15 cellular contexts compared by ENCODE assay signal in the genomic region with DNA sequence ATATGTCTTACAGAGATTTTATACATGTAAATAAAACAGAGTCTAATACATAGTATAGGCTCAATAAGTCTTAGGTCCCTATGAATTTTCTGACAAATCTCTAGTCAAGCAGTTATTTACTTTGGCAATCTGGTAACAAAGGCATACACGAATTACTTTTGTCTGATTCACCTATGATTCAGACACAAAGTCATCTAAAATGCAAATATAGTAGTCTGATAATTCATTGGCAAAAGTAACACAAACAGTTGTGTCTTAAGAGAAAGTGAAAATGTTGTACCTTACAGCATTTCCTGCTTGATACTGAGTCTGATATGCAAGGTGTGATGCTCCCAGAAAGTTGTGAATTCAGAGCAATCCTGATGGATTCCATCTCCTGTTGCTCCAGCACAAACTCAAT.
A peak's percentile ranks its signal among the peaks of the same experiment; 100 is the strongest.
DNase-seq lines count a peak whose midpoint lies in the region; ATAC-seq and TF ChIP-seq lines count a peak whose summit lies in the region.
"Had no signal": no experiment of that assay in that cellular context is flagged by ENCODE, and none has a peak within 500 bp of the region (broad histone marks: within the 10 kb centered on the region; RNA-seq: fewer than 3 reads in every experiment).

No MANE protein-coding gene starts in this region.

- in situ Hi-C loops in mammary epithelial cell (cut with MboI; ENCODE audit: low sequenced_read_pairs in 2 of 2): loop anchor here in 1 of 2 donors (5.0 to 10.0 kb wide), 2 partner anchors 47 to 245 kb away; no protein-coding TSS in a partner anchor

- H3K27ac ChIP-seq in PC-3 (ENCODE audit: low read length) (peak overlapping the region; percentile 66), mammary epithelial cell (ENCODE audit: insufficient read depth, low read depth, low read length) (no peak overlapping the region), upper lobe of left lung (no peak overlapping the region)
- H3K27ac ChIP-seq: lower lobe of right lung, SJCRH30 had no signal

- peak; percentile 66 for ATAC-seq in PC-3
- ATAC-seq in upper lobe of left lung (ENCODE audit: low FRiP score in 2 of 2): no peak
- ATAC-seq: lower lobe of right lung had no signal

- DNase-seq in activated T-cell treated with anti-CD3 and anti-CD28 coated beads, Interleukin-2, amount 50 U/mL, for 24 hours: no peak
- no peak for DNase-seq in activated T-cell treated with anti-CD3 and anti-CD28 coated beads, Interleukin-2, amount 50 U/mL, for 48 hours
- peak; percentile 92 for DNase-seq in PC-3
- peak; percentile 63 for DNase-seq in mammary epithelial cell
- DNase-seq in osteocyte (ENCODE audit: extremely low spot score, unreplicated experiment): no peak
- DNase-seq in CD14-positive monocyte (ENCODE audit: low spot score): no peak
- DNase-seq in NCI-H187 (lab: John Stamatoyannopoulos, UW): no peak
- DNase-seq in upper lobe of left lung: no peak
- DNase-seq: activated CD4-positive, CD25-positive, alpha-beta regulatory T cell; effector memory CD4-positive, alpha-beta T cell; hypothalamus; lower lobe of right lung; NCI-H1417 treated with DMSO at 0.1 percent for 48 hours; SJCRH30; stimulated activated CD4-positive, alpha-beta T cell treated with anti-CD3 and anti-CD28 coated beads, Interleukin-12 subunit alpha, Interleukin-12 subunit beta, amount 100 ng/mL, for 4 hours had no signal

- BruUV-seq in PC-3 (replicated peaks; lab: Mats Ljungman, UMichigan): no TSS peak
- no TSS peak for BruUV-seq in mammary epithelial cell (replicated peaks; lab: Mats Ljungman, UMichigan)

- dilution Hi-C loops in mammary epithelial cell (cut with HindIII; ENCODE audit: low sequenced_read_pairs): no loop called here

- H2AFZ ChIP-seq in PC-3 (ENCODE audit: low read length) (no peak overlapping the region), mammary epithelial cell (ENCODE audit: low read depth, low read length) (peak overlapping the region; percentile 45)

- H3K27me3 ChIP-seq in PC-3 (ENCODE audit: low read length) (no peaks in the 10 kb centered on the region), mammary epithelial cell (ENCODE audit: insufficient read depth, low read length) (no peaks in the 10 kb centered on the region), upper lobe of left lung (no peaks in the 10 kb centered on the region)
- H3K27me3 ChIP-seq: SJCRH30 had no signal

- no peaks in the 10 kb centered on the region for H3K36me3 ChIP-seq in PC-3 (ENCODE audit: low read depth, low read length)
- H3K36me3 ChIP-seq in mammary epithelial cell (ENCODE audit: insufficient read depth, low read length): no peaks in the 10 kb centered on the region
- H3K36me3 ChIP-seq in upper lobe of left lung: no peaks in the 10 kb centered on the region
- H3K36me3 ChIP-seq: lower lobe of right lung, SJCRH30 had no signal

- H3K27ac Mint-ChIP-seq in activated T-cell treated with anti-CD3 and anti-CD28 coated beads, Interleukin-2, amount 50 U/mL, for 24 hours: peak overlapping the region; percentile 73
- H3K27ac Mint-ChIP-seq in osteocyte (ENCODE audit: unreplicated experiment): peak overlapping the region; percentile 40
- no peak overlapping the region for H3K27ac Mint-ChIP-seq in CD14-positive monocyte

- peaks cover 40% of the 10 kb centered on the region for H3K4me1 Mint-ChIP-seq in activated T-cell treated with anti-CD3 and anti-CD28 coated beads, Interleukin-2, amount 50 U/mL, for 24 hours (ENCODE audit: low read depth)
- peaks cover 22% of the 10 kb centered on the region for H3K4me1 Mint-ChIP-seq in osteocyte (ENCODE audit: unreplicated experiment)
- peaks cover 16% of the 10 kb centered on the region for H3K4me1 Mint-ChIP-seq in CD14-positive monocyte

- H3F3A ChIP-seq in PC-3 (ENCODE audit: low read length, unreplicated experiment): no peaks in the 10 kb centered on the region

- WGBS in mammary epithelial cell (ENCODE audit: low coverage, missing lambda C conversion rate): 0% methylated on average over 1 of the region's 1 CpG
- 26 to 42% methylated on average over 1 of the region's 1 CpG for WGBS in upper lobe of left lung, 2 donors

- POLR2A ChIA-PET in PC-3 (lab: Charles Lee; ENCODE audit: unreplicated experiment): no interaction called here

- intact Hi-C loops in PC-3 (cut with micrococcal nuclease): loop anchor here (1.0 to 10.0 kb wide), 4 partner anchors 16 to 465 kb away; no protein-coding TSS in a partner anchor
- intact Hi-C loops in mammary epithelial cell (cut with micrococcal nuclease): loop anchor here (1.0 kb wide), 1 partner anchor 16 kb away; no protein-coding TSS in a partner anchor
- intact Hi-C loops in CD14-positive monocyte (cut with micrococcal nuclease): loop anchor here in 1 of 2 donors (10.0 kb wide), 1 partner anchor 45 kb away; no protein-coding TSS in a partner anchor

- TF ChIP-seq EP300 in upper lobe of left lung (IDR thresholded peaks at IDR 0.05): no peak

- H3K9ac ChIP-seq in PC-3 (ENCODE audit: low read length): no peak overlapping the region
- H3K9ac ChIP-seq in mammary epithelial cell (ENCODE audit: insufficient read depth, low read length): no peak overlapping the region

- no peaks in the 10 kb centered on the region for H3K36me3 Mint-ChIP-seq in activated T-cell treated with anti-CD3 and anti-CD28 coated beads, Interleukin-2, amount 50 U/mL, for 24 hours (ENCODE audit: low read depth)
- no peaks in the 10 kb centered on the region for H3K36me3 Mint-ChIP-seq in osteocyte (ENCODE audit: unreplicated experiment)
- H3K36me3 Mint-ChIP-seq in CD14-positive monocyte: no peaks in the 10 kb centered on the region

- H3K4me2 ChIP-seq in PC-3 (ENCODE audit: low read length) (peak overlapping the region; percentile 58), mammary epithelial cell (ENCODE audit: insufficient read depth, low read depth, low read length) (peak overlapping the region; percentile 51)

- H3K4me3 ChIP-seq in PC-3 (ENCODE audit: low read length): no peak overlapping the region
- no peak overlapping the region for H3K4me3 ChIP-seq in mammary epithelial cell (replicated peaks in 1 of 3; ENCODE audit: insufficient read depth in 1 of 3, low read depth in 2 of 3, low read length in 3 of 3)
- no peak overlapping the region for H3K4me3 ChIP-seq in upper lobe of left lung
- H3K4me3 ChIP-seq: lower lobe of right lung, SJCRH30 had no signal

- no peak overlapping the region for H3K4me3 Mint-ChIP-seq in activated T-cell treated with anti-CD3 and anti-CD28 coated beads, Interleukin-2, amount 50 U/mL, for 24 hours
- H3K4me3 Mint-ChIP-seq in osteocyte (ENCODE audit: unreplicated experiment) (no peak overlapping the region), CD14-positive monocyte (no peak overlapping the region)

- H3K9me3 ChIP-seq in PC-3 (ENCODE audit: low read length) (no peaks in the 10 kb centered on the region), mammary epithelial cell (replicated peaks; ENCODE audit: insufficient read depth, low read length) (no peaks in the 10 kb centered on the region), upper lobe of left lung (no peaks in the 10 kb centered on the region)
- H3K9me3 ChIP-seq: lower lobe of right lung, SJCRH30 had no signal

- H3K9me3 Mint-ChIP-seq in activated T-cell treated with anti-CD3 and anti-CD28 coated beads, Interleukin-2, amount 50 U/mL, for 24 hours: no peaks in the 10 kb centered on the region
- no peaks in the 10 kb centered on the region for H3K9me3 Mint-ChIP-seq in osteocyte (ENCODE audit: unreplicated experiment)
- no peaks in the 10 kb centered on the region for H3K9me3 Mint-ChIP-seq in CD14-positive monocyte

- H3K4me1 ChIP-seq in PC-3 (ENCODE audit: insufficient read depth, low read length) (peaks cover 31% of the 10 kb centered on the region), mammary epithelial cell (ENCODE audit: insufficient read depth, low read length) (peaks cover 27% of the 10 kb centered on the region), upper lobe of left lung (peaks cover 0 to 5% (median 0%) of the 10 kb centered on the region in 4 donors)
- H3K4me1 ChIP-seq: lower lobe of right lung, SJCRH30 had no signal

- TF ChIP-seq CTCF in PC-3 (conservative IDR thresholded peaks at IDR 0.05; ENCODE audit: low read depth, low read length): no peak
- TF ChIP-seq CTCF in mammary epithelial cell (conservative IDR thresholded peaks at IDR 0.05 in 1 of 2, IDR thresholded peaks at IDR 0.05 in 1 of 2; ENCODE audit: extremely low read depth in 1 of 2, insufficient read depth in 1 of 2, low read depth in 1 of 2, low read length in 2 of 2): no peak
- no peak for TF ChIP-seq CTCF in osteocyte (IDR thresholded peaks at IDR 0.05)
- TF ChIP-seq CTCF in CD14-positive monocyte (IDR thresholded peaks at IDR 0.05): no peak
- no peak for TF ChIP-seq CTCF in upper lobe of left lung (IDR thresholded peaks at IDR 0.05)

- H4K20me1 ChIP-seq in PC-3 (ENCODE audit: low read length) (no peaks in the 10 kb centered on the region), mammary epithelial cell (ENCODE audit: insufficient read depth, low read length) (no peaks in the 10 kb centered on the region)

- no peaks in the 10 kb centered on the region for H3K79me2 ChIP-seq in PC-3 (ENCODE audit: low read length)
- H3K79me2 ChIP-seq in mammary epithelial cell (ENCODE audit: insufficient read depth, low read length): no peaks in the 10 kb centered on the region

- CTCF ChIA-PET in PC-3 (lab: Charles Lee): no interaction called here
- CTCF ChIA-PET in mammary epithelial cell (lab: Charles Lee; ENCODE audit: low non-redundant PET): no interaction called here

- H3K27me3 Mint-ChIP-seq in activated T-cell treated with anti-CD3 and anti-CD28 coated beads, Interleukin-2, amount 50 U/mL, for 24 hours: no peaks in the 10 kb centered on the region
- H3K27me3 Mint-ChIP-seq in osteocyte (ENCODE audit: unreplicated experiment) (no peaks in the 10 kb centered on the region), CD14-positive monocyte (ENCODE audit: low read depth in 3 of 3) (peaks cover 0 to under 1% (median 0%) of the 10 kb centered on the region in 3 donors)

- no peaks in the 10 kb centered on the region for H3K9me2 ChIP-seq in PC-3 (replicated peaks; ENCODE audit: low read length)

- TF ChIP-seq POLR2A in upper lobe of left lung (IDR thresholded peaks at IDR 0.05): no peak

Comparison
In these comparisons a context has a peak if more than half of its experiments do, and no peak if none do; other contexts are left out.
1. DNase-seq: peak in PC-3 (single experiment) and mammary epithelial cell (single experiment); none in activated T-cell treated with anti-CD3 and anti-CD28 coated beads, Interleukin-2, amount 50 U/mL, for 24 hours (single experiment), activated T-cell treated with anti-CD3 and anti-CD28 coated beads, Interleukin-2, amount 50 U/mL, for 48 hours (0 of 2), osteocyte (single experiment), CD14-positive monocyte (single experiment), NCI-H187 (0 of 2) and upper lobe of left lung (0 of 2).
2. H3K27ac Mint-ChIP-seq: peak in activated T-cell treated with anti-CD3 and anti-CD28 coated beads, Interleukin-2, amount 50 U/mL, for 24 hours (single experiment) and osteocyte (single experiment); none in CD14-positive monocyte (0 of 7).